29 cellular contexts compared by ENCODE assay signal in the genomic region with DNA sequence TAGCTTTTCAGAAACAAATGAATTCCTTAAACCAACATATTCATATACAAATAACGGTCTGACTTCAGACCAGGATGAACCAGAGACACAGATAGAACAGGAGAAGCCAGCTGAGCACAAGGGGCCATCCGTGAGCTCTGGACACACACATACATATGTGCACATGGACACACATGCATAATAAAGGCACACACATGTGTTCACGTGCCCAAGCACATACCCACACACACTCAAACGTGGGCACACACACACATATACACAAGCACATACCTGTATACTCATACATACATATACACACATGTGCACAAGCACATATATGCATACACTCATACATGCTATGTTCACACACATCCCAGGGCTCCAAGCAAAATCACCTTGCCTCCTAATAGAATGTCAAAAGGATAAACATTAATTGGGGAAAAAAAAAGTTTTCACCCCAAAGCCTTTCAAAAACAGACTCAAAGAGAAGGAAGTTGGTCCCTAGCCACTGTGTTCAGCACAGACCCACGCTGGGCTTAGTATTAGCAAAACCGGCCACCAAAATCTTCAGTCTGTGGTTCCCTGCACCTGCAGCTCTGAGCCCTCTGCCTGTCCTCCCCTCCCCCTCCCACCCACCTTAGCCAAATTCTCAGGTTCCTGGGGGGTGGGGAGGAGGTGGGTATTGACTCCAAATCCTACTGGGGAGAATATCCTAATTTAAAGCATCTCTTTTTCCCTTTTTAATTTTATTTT.
DNase-seq lines count a peak whose midpoint lies in the region; ATAC-seq, FAIRE-seq and TF ChIP-seq lines count a peak whose summit lies in the region.
"Had no signal": no experiment of that assay in that cellular context is flagged by ENCODE, and none has a peak within 500 bp of the region (broad histone marks: within the 10 kb centered on the region; RNA-seq: fewer than 3 reads in every experiment).

No MANE protein-coding gene starts in this region.

- H3K4me3 Mint-ChIP-seq in neural progenitor cell = peak overlapping the region; percentile 28
- no peak overlapping the region for H3K4me3 Mint-ChIP-seq in activated naive CD4-positive, alpha-beta T cell treated with anti-CD3 and anti-CD28 coated beads for 36 hours
- H3K4me3 Mint-ChIP-seq: activated naive CD8-positive, alpha-beta T cell treated with anti-CD3 and anti-CD28 coated beads, Interleukin-2, amount 10 ng/mL, durations not matched to agents 7 days and 5 days; activated T-helper 17 cell treated with anti-CD3 and anti-CD28 coated beads, Interleukin-2, amount 50 U/mL, for 72 hours; stimulated activated naive CD8-positive, alpha-beta T cell treated with anti-CD3 and anti-CD28 coated beads, Interleukin-15, Interleukin-2, amounts not matched to agents 100 ng/mL and 50 ng/mL, for 24 hours had no signal

- RAD21 ChIA-PET in GM12878 (lab: Charles Lee; ENCODE audit: unreplicated experiment) = interaction anchor here (0.6 kb wide), 1 partner anchor 845 kb away, joined by 3 read pairs; no protein-coding TSS in a partner anchor

- CTCF ChIA-PET in GM12878 (lab: Yijun Ruan, JAX) = interaction anchor here (0.7 to 2.3 kb wide), 8 partner anchors 7 to 398 kb away, joined by 3 to 10 read pairs (median 3); a partner anchor contains a TSS
- CTCF ChIA-PET in activated naive CD4-positive, alpha-beta T cell treated with anti-CD3 and anti-CD28 coated beads for 36 hours (lab: Charles Lee) = no interaction called here

- H3K4me1 ChIP-seq in BLaER1 = peaks cover 30% of the 10 kb centered on the region
- peaks cover 9% of the 10 kb centered on the region for H3K4me1 ChIP-seq in GM12878 (ENCODE audit: control insufficient read depth, insufficient read depth, low read length)
- peaks cover 34% of the 10 kb centered on the region for H3K4me1 ChIP-seq in neural progenitor cell
- H3K4me1 ChIP-seq: foreskin keratinocyte, lower lobe of right lung had no signal

- H2AFZ ChIP-seq in GM12878 (ENCODE audit: control insufficient read depth, low read depth, low read length) (no peak overlapping the region), neural progenitor cell (replicated peaks) (no peak overlapping the region)

- no peaks in the 10 kb centered on the region for H3K9me3 Mint-ChIP-seq in neural progenitor cell
- no peaks in the 10 kb centered on the region for H3K9me3 Mint-ChIP-seq in activated naive CD4-positive, alpha-beta T cell treated with anti-CD3 and anti-CD28 coated beads for 36 hours
- H3K9me3 Mint-ChIP-seq: activated naive CD8-positive, alpha-beta T cell treated with anti-CD3 and anti-CD28 coated beads, Interleukin-2, amount 10 ng/mL, durations not matched to agents 7 days and 5 days; activated T-helper 17 cell treated with anti-CD3 and anti-CD28 coated beads, Interleukin-2, amount 50 U/mL, for 72 hours; stimulated activated naive CD8-positive, alpha-beta T cell treated with anti-CD3 and anti-CD28 coated beads, Interleukin-15, Interleukin-2, amounts not matched to agents 100 ng/mL and 50 ng/mL, for 24 hours had no signal

- no peaks in the 10 kb centered on the region for H3K9me3 ChIP-seq in BLaER1
- no peaks in the 10 kb centered on the region for H3K9me3 ChIP-seq in GM12878 (replicated peaks; ENCODE audit: control insufficient read depth, insufficient read depth, low read length)
- H3K9me3 ChIP-seq in neural progenitor cell (ENCODE audit: low read depth) = no peaks in the 10 kb centered on the region
- H3K9me3 ChIP-seq: lower lobe of right lung, neutrophil, tibial nerve had no signal

- H3K36me3 Mint-ChIP-seq in neural progenitor cell = no peaks in the 10 kb centered on the region
- H3K36me3 Mint-ChIP-seq in activated naive CD4-positive, alpha-beta T cell treated with anti-CD3 and anti-CD28 coated beads for 36 hours (ENCODE audit: low read depth) = no peaks in the 10 kb centered on the region
- H3K36me3 Mint-ChIP-seq: activated naive CD8-positive, alpha-beta T cell treated with anti-CD3 and anti-CD28 coated beads, Interleukin-2, amount 10 ng/mL, durations not matched to agents 7 days and 5 days had no signal

- FAIRE-seq in GM12878 (lab: Jason Lieb, UNC) = no peak
- FAIRE-seq: kidney, small intestine had no signal

- ATAC-seq in HG02610 (IDR thresholded peaks at IDR 0.05; ENCODE audit: unreplicated experiment) (peak; percentile 36), GM12878 (peak; percentile 49)
- ATAC-seq: activated T-helper 17 cell treated with anti-CD3 and anti-CD28 coated beads, Interleukin-2, amount 50 U/mL, for 72 hours; foreskin keratinocyte; lower lobe of right lung; SK-N-SH treated with all-trans-retinoic acid at 6 μM for 48 hours had no signal

- in situ Hi-C loops in GM12878 (cut with MboI) = no loop called here

- H3K4me2 ChIP-seq in BLaER1 (peak overlapping the region; percentile 78), GM12878 (ENCODE audit: control insufficient read depth, insufficient read depth) (no peak overlapping the region), neural progenitor cell (peak overlapping the region; percentile 68)

- TF ChIP-seq RAD21 in GM12878 (IDR thresholded peaks at IDR 0.05; ENCODE audit: insufficient read depth, low read depth, low read length) = no peak

- no peaks in the 10 kb centered on the region for H3K36me3 ChIP-seq in BLaER1
- H3K36me3 ChIP-seq in GM12878 (ENCODE audit: control insufficient read depth in 2 of 2, insufficient read depth in 2 of 2, low read length in 1 of 2) = no peaks in the 10 kb centered on the region
- no peaks in the 10 kb centered on the region for H3K36me3 ChIP-seq in neural progenitor cell
- H3K36me3 ChIP-seq: lower lobe of right lung, neutrophil, tibial nerve, WERI-Rb-1 had no signal

- POLR2A ChIA-PET in GM12878 (lab: Charles Lee) = interaction anchor here (0.6 to 1.9 kb wide), 3 partner anchors 8 to 403 kb away, joined by 3 to 5 read pairs (median 4); no protein-coding TSS in a partner anchor

- H3K27ac ChIP-seq in BLaER1 = peak overlapping the region; percentile 76
- H3K27ac ChIP-seq in GM12878 (ENCODE audit: control insufficient read depth, insufficient read depth) = no peak overlapping the region
- peak overlapping the region; percentile 94 for H3K27ac ChIP-seq in neural progenitor cell
- H3K27ac ChIP-seq in substantia nigra (ENCODE audit: low read depth, low read length, poor library complexity, severe bottlenecking) = no peak overlapping the region
- H3K27ac ChIP-seq: foreskin keratinocyte, lower lobe of right lung, neutrophil, tibial nerve, WERI-Rb-1 had no signal

- 0% methylated on average over 6 of the region's 6 CpGs for WGBS in GM12878 (ENCODE audit: insufficient coverage, insufficient replicate concordance, low lambda C conversion rate, missing lambda C conversion rate)

- DNase-seq in GM12878 (ENCODE audit: low read depth, low spot score) (no peak), neural progenitor cell (ENCODE audit: low spot score) (peak; percentile 71), substantia nigra (lab: John Stamatoyannopoulos, UW) (no peak), NCI-H510A (lab: John Stamatoyannopoulos, UW) (no peak)
- DNase-seq in activated naive CD4-positive, alpha-beta T cell treated with anti-CD3 and anti-CD28 coated beads for 36 hours = no peak
- no peak for DNase-seq in stimulated activated CD8-positive, alpha-beta memory T cell treated with anti-CD3 and anti-CD28 coated beads, Interleukin-4, amount 100 ng/mL, for 48 hours
- DNase-seq: activated CD4-positive, alpha-beta T cell treated with anti-CD3 and anti-CD28 coated beads, Interleukin-2, amount 50 U/mL, for 4 hours; activated CD8-positive, alpha-beta memory T cell treated with anti-CD3 and anti-CD28 coated beads, Interleukin-2, amount 50 U/mL, for 4 hours; activated naive CD8-positive, alpha-beta T cell treated with anti-CD3 and anti-CD28 coated beads, Interleukin-2, amount 10 ng/mL, durations not matched to agents 7 days and 5 days; cerebellar nuclear complex; erythroblast; foreskin keratinocyte; hypothalamus; KBM-7; kidney; lower lobe of right lung; MM.1S; NCI-H2171 treated with DMSO at 0.1 percent for 48 hours; NCI-H526 treated with DMSO at 0.1 percent for 48 hours; small intestine; stimulated activated CD4-positive, alpha-beta T cell treated with anti-CD3 and anti-CD28 coated beads, Interleukin-2, amount 100 ng/mL, for 48 hours; WERI-Rb-1 had no signal

- TF ChIP-seq EP300 in GM12878 (IDR thresholded peaks at IDR 0.05; ENCODE audit: borderline replicate concordance in 1 of 2, control insufficient read depth in 1 of 2, low read depth in 2 of 2, low read length in 2 of 2) = no peak

- H3K4me3 ChIP-seq in BLaER1 (no peak overlapping the region), GM12878 (no peak overlapping the region), neural progenitor cell (peak overlapping the region; percentile 23)
- H3K4me3 ChIP-seq: lower lobe of right lung, tibial nerve had no signal

- H3K27me3 ChIP-seq in BLaER1 (no peaks in the 10 kb centered on the region), GM12878 (replicated peaks in 1 of 2; ENCODE audit: control insufficient read depth in 2 of 2, insufficient read depth in 2 of 2, low read length in 1 of 2) (no peaks in the 10 kb centered on the region), neural progenitor cell (no peaks in the 10 kb centered on the region)
- H3K27me3 ChIP-seq: tibial nerve had no signal

- H4K20me1 ChIP-seq in BLaER1 (no peaks in the 10 kb centered on the region), GM12878 (ENCODE audit: control insufficient read depth, insufficient read depth) (0 out of 2 replicates have a peak, but pooled peaks cover 4% of the 10 kb centered on the region), neural progenitor cell (ENCODE audit: low read depth) (no peaks in the 10 kb centered on the region)

- H3F3A ChIP-seq in neural progenitor cell (ENCODE audit: low read depth) = peaks cover 38% of the 10 kb centered on the region

- peak overlapping the region; percentile 94 for H3K27ac Mint-ChIP-seq in neural progenitor cell
- H3K27ac Mint-ChIP-seq in activated naive CD4-positive, alpha-beta T cell treated with anti-CD3 and anti-CD28 coated beads for 36 hours = no peak overlapping the region
- H3K27ac Mint-ChIP-seq: activated naive CD8-positive, alpha-beta T cell treated with anti-CD3 and anti-CD28 coated beads, Interleukin-2, amount 10 ng/mL, durations not matched to agents 7 days and 5 days; activated T-helper 17 cell treated with anti-CD3 and anti-CD28 coated beads, Interleukin-2, amount 50 U/mL, for 72 hours; stimulated activated naive CD8-positive, alpha-beta T cell treated with anti-CD3 and anti-CD28 coated beads, Interleukin-15, Interleukin-2, amounts not matched to agents 100 ng/mL and 50 ng/mL, for 24 hours had no signal

- peaks cover 7% of the 10 kb centered on the region for H3K27me3 Mint-ChIP-seq in neural progenitor cell (ENCODE audit: insufficient read depth, low read depth)
- no peaks in the 10 kb centered on the region for H3K27me3 Mint-ChIP-seq in activated naive CD4-positive, alpha-beta T cell treated with anti-CD3 and anti-CD28 coated beads for 36 hours (ENCODE audit: low read depth)

- TF ChIP-seq POLR2A in GM12878 (IDR thresholded peaks at IDR 0.05; ENCODE audit: low read depth, low read length) = no peak

- intact Hi-C loops in GM12878 (cut with micrococcal nuclease; ENCODE audit: unreplicated experiment) = no loop called here
- intact Hi-C loops in activated naive CD4-positive, alpha-beta T cell treated with anti-CD3 and anti-CD28 coated beads for 36 hours (cut with micrococcal nuclease) = no loop called here

- TF ChIP-seq CTCF in GM12878 (IDR thresholded peaks at IDR 0.05 in 2 of 3, conservative IDR thresholded peaks at IDR 0.05 in 1 of 3; ENCODE audit: control insufficient read depth in 2 of 3, extremely low read depth in 1 of 3, insufficient read depth in 1 of 3, low read depth in 3 of 3, low read length in 3 of 3) (no peak), neural progenitor cell (IDR thresholded peaks at IDR 0.05) (no peak)

- SMC1A ChIA-PET in GM12878 (lab: Charles Lee; ENCODE audit: uncharacterized antibody, unreplicated experiment) = interaction anchor here (1.1 kb wide), 1 partner anchor 17 kb away, joined by 4 read pairs; no protein-coding TSS in a partner anchor

- peaks cover 21% of the 10 kb centered on the region for H3K4me1 Mint-ChIP-seq in neural progenitor cell
- no peaks in the 10 kb centered on the region for H3K4me1 Mint-ChIP-seq in activated naive CD4-positive, alpha-beta T cell treated with anti-CD3 and anti-CD28 coated beads for 36 hours (ENCODE audit: low read depth)
- H3K4me1 Mint-ChIP-seq: activated naive CD8-positive, alpha-beta T cell treated with anti-CD3 and anti-CD28 coated beads, Interleukin-2, amount 10 ng/mL, durations not matched to agents 7 days and 5 days; activated T-helper 17 cell treated with anti-CD3 and anti-CD28 coated beads, Interleukin-2, amount 50 U/mL, for 72 hours had no signal

- H3K9ac ChIP-seq in BLaER1 (peak overlapping the region; percentile 1; the same call in 1 of the 2 replicates), GM12878 (ENCODE audit: control insufficient read depth, insufficient read depth, low read length) (no peak overlapping the region), neural progenitor cell (no peak overlapping the region)

- no peaks in the 10 kb centered on the region for H3K79me2 ChIP-seq in GM12878 (ENCODE audit: control insufficient read depth, insufficient read depth, low read length)
- H3K79me2 ChIP-seq in neural progenitor cell (ENCODE audit: low read depth) = no peaks in the 10 kb centered on the region

- no TSS peak for BruUV-seq in GM12878 (replicated peaks; lab: Mats Ljungman, UMichigan)

Comparison
In these comparisons a context has a peak if more than half of its experiments do, and no peak if none do; other contexts are left out.
1. H3K27ac ChIP-seq: peak in BLaER1 (single experiment) and neural progenitor cell (single experiment); none in GM12878 (single experiment) and substantia nigra (single experiment).